18 cellular contexts compared by ENCODE assay signal in the genomic region with DNA sequence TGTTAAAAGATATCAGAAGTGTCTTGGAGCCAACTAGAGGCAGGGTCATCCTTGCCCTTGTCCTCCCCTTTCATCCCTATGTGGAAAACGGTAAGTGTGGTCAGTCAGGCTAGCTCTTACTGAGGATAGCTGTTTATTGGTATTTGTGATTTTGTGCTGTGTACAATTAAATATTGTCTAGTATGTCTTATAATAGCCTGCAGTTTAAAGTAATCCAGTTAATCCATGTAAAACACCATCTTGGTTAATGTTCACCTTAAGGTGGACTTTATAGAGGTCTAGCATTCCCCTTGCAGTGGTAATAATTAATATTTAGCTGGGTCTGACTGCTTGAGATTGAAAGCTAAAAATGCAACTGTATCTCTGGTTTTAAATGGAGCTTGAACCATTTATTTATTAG. TPM values are rescaled to one million over a fixed set of nuclear protein-coding genes. Genes with fewer than 3 reads are reported as not detected.
DNase-seq lines count a peak whose midpoint lies in the region; ATAC-seq, FAIRE-seq and TF ChIP-seq lines count a peak whose summit lies in the region.
"Had no signal": no experiment of that assay in that cellular context is flagged by ENCODE, and none has a peak within 500 bp of the region (broad histone marks: within the 10 kb centered on the region; RNA-seq: fewer than 3 reads in every experiment).

No MANE protein-coding gene starts in this region.

- intact Hi-C loops in CD14-positive monocyte (cut with micrococcal nuclease) (loop anchor here (5.0 kb wide), 2 partner anchors 33 to 38 kb away; no protein-coding TSS in a partner anchor), kidney (cut with DNase I) (no loop called here)

- H3K4me1 ChIP-seq in A549 (peaks cover 22% of the 10 kb centered on the region), kidney (ENCODE audit: control insufficient read depth in 1 of 2, insufficient read depth in 1 of 2, low read depth in 1 of 2, low read length in 2 of 2) (peaks cover 18 to 36% of the 10 kb centered on the region in 2 donors)

- H3K36me3 ChIP-seq in kidney (ENCODE audit: control insufficient read depth in 1 of 2, insufficient read depth in 2 of 2, low read length in 2 of 2): peaks cover 0 to 3% of the 10 kb centered on the region in 2 donors

- no peak overlapping the region for H3K9ac ChIP-seq in kidney (ENCODE audit: low read length in 2 of 2)

- no peak overlapping the region for H3K4me3 Mint-ChIP-seq in CD14-positive monocyte

- peaks cover 2% of the 10 kb centered on the region; the same call in 2 of the 3 replicates for H3K9me3 ChIP-seq in A549
- no peaks in the 10 kb centered on the region for H3K9me3 ChIP-seq in kidney (ENCODE audit: control insufficient read depth in 1 of 2, low read length in 2 of 2)

- DNase-seq in A549 (ENCODE audit: low read depth in 1 of 2, low spot score in 1 of 2) (no peak), CD14-positive monocyte (ENCODE audit: low spot score) (no peak), RCC 7860 (ENCODE audit: low spot score) (no peak), kidney (no peak), NCI-H345 treated with DMSO at 0.1 percent for 48 hours (lab: John Stamatoyannopoulos, UW; ENCODE audit: unreplicated experiment) (no peak), cerebellar cortex (ENCODE audit: low spot score) (no peak)
- DNase-seq in effector CD8-positive, alpha-beta T cell (lab: John Stamatoyannopoulos, UW): no peak
- DNase-seq: GOT3, NCI-H1092, NCI-H1694, NCI-H2107, NCI-H226, NCI-H526 treated with DMSO at 0.1 percent for 48 hours had no signal

- no peak for TF ChIP-seq POLR2A in A549 (IDR thresholded peaks at IDR 0.05; ENCODE audit: low read length)

- no peak for TF ChIP-seq EP300 in A549 (IDR thresholded peaks at IDR 0.05)

- H3K27ac Mint-ChIP-seq in CD14-positive monocyte: peak overlapping the region; percentile 55 to 99 (median 93)

- TF ChIP-seq RAD21 in A549 (conservative IDR thresholded peaks at IDR 0.05 in 1 of 2, IDR thresholded peaks at IDR 0.05 in 1 of 2): no peak

- POLR2A ChIA-PET in A549 (lab: Yijun Ruan, JAX): no interaction called here

- peaks cover 65% of the 10 kb centered on the region for H3K4me1 Mint-ChIP-seq in CD14-positive monocyte

- H3K4me2 ChIP-seq in A549: peak overlapping the region; percentile 6; the same call in 1 of the 3 replicates

- 36% methylated on average over 1 of the region's 1 CpG for WGBS in A549 (ENCODE audit: missing lambda C conversion rate)

- FAIRE-seq in A549 (lab: Jason Lieb, UNC): no peak
- peak; percentile 90 for FAIRE-seq in RCC 7860 (lab: Jason Lieb, UNC)
- FAIRE-seq in kidney (lab: Jason Lieb, UNC): peak; percentile 84
- FAIRE-seq: K562 had no signal

- H3K27ac ChIP-seq in A549: no peak overlapping the region
- peak overlapping the region; percentile 28 to 45 for H3K27ac ChIP-seq in kidney (ENCODE audit: low read depth in 2 of 2, low read length in 2 of 2)

- peaks cover 0 to 7% (median 2%) of the 10 kb centered on the region in 7 donors for H3K9me3 Mint-ChIP-seq in CD14-positive monocyte

- peaks cover 0 to 4% (median 0%) of the 10 kb centered on the region in 3 donors for H3K27me3 Mint-ChIP-seq in CD14-positive monocyte (ENCODE audit: low read depth in 3 of 3)

- TF ChIP-seq CTCF in A549 (IDR thresholded peaks at IDR 0.05) (no peak), CD14-positive monocyte (IDR thresholded peaks at IDR 0.05) (no peak), kidney (IDR thresholded peaks at IDR 0.05; ENCODE audit: borderline replicate concordance, extremely low read depth, insufficient read depth) (no peak)

- CTCF ChIA-PET in A549 (lab: Yijun Ruan, JAX): interaction anchor here (0.8 to 0.9 kb wide), 3 partner anchors 13 to 62 kb away, joined by 3 read pairs; no protein-coding TSS in a partner anchor

- no peak overlapping the region for H3K4me3 ChIP-seq in A549
- peak overlapping the region in 1 of 2 donors; percentile 7 for H3K4me3 ChIP-seq in kidney (ENCODE audit: low read length in 2 of 2)
- H3K4me3 ChIP-seq: K562 had no signal

- H3K36me3 Mint-ChIP-seq in CD14-positive monocyte: peaks cover 62 to 84% of the 10 kb centered on the region in 2 donors

- ATAC-seq in A549: no peak
- no peak for ATAC-seq in GM19467 (IDR thresholded peaks at IDR 0.05; ENCODE audit: unreplicated experiment)
- ATAC-seq: K562 had no signal

TF ChIP-seq in A549, 52 proteins besides CTCF, POLR2A, EP300 and RAD21:
- TF ChIP-seq RFX5 (IDR thresholded peaks at IDR 0.05): no peak
- TF ChIP-seq ATOH8 (CRISPR knock-in tag; IDR thresholded peaks at IDR 0.05; ENCODE audit: low read depth): no peak
- TF ChIP-seq TFCP2L1 (CRISPR knock-in tag; IDR thresholded peaks at IDR 0.05): no peak
- TF ChIP-seq SREBF2 (IDR thresholded peaks at IDR 0.05): no peak
- no peak for TF ChIP-seq HMGXB4 (CRISPR knock-in tag; IDR thresholded peaks at IDR 0.05; ENCODE audit: borderline replicate concordance)
- no peak for TF ChIP-seq NR3C1 (IDR thresholded peaks at IDR 0.05)
- TF ChIP-seq BCL3 (IDR thresholded peaks at IDR 0.05): no peak
- no peak for TF ChIP-seq SMC3 (IDR thresholded peaks at IDR 0.05)
- no peak for TF ChIP-seq GATA3 (IDR thresholded peaks at IDR 0.05; ENCODE audit: borderline replicate concordance)
- no peak for TF ChIP-seq MAFK (IDR thresholded peaks at IDR 0.05; ENCODE audit: partially characterized antibody)
- TF ChIP-seq HOXB5 (CRISPR knock-in tag; IDR thresholded peaks at IDR 0.05): no peak
- TF ChIP-seq NFE2L2 (conservative IDR thresholded peaks at IDR 0.05; ENCODE audit: low read length): no peak
- TF ChIP-seq POLR2AphosphoS2 (conservative IDR thresholded peaks at IDR 0.05; ENCODE audit: low read length): no peak
- no peak for TF ChIP-seq PHF8 (IDR thresholded peaks at IDR 0.05; ENCODE audit: borderline replicate concordance, low read depth)
- TF ChIP-seq CHD2 (IDR thresholded peaks at IDR 0.05; ENCODE audit: low read length, partially characterized antibody): no peak

RNA-seq across cellular contexts. Expression of gene METTL9, which starts 25.6 kb away (rescaled TPM):
- polyA plus RNA-seq in A549 (2011; rRNA removed) (110 and 124 TPM in 2 replicates), A549 (2017; fragmentation: RNase III; extraction: RNeasy Plus Mini Kit Qiagen cat#74134 plus additional on column Dnase treatment) (69.1 to 72.2 TPM (median 69.5 TPM) in 3 replicates), CD14-positive monocyte (100 to 1,000 TPM; 373 to 400 TPM), kidney (ENCODE audit: insufficient read depth, low read depth, low replicate concordance) (193 TPM)
- 40.2 and 52.6 TPM in 2 replicates for polyA plus RNA-seq in A549 (2012; cell fraction: cytosol; rRNA removed)
- polyA plus RNA-seq in A549 (2012; cell fraction: nucleus; rRNA removed): 16.7 and 21.9 TPM in 2 replicates
- polyA minus RNA-seq in A549 (2011; rRNA and poly(A)+ RNA removed): 23.9 and 28.4 TPM in 2 replicates
- 129 TPM for total RNA-seq in kidney

RNA-seq across cellular contexts. Expression of gene IGSF6, which starts 27.4 kb away (rescaled TPM):
- polyA plus RNA-seq in A549 (2011; rRNA removed) (not detected in 2 replicates), A549 (2017; fragmentation: RNase III; extraction: RNeasy Plus Mini Kit Qiagen cat#74134 plus additional on column Dnase treatment) (not detected in 3 replicates), CD14-positive monocyte (100 to 1,000 TPM; 159 to 276 TPM), kidney (ENCODE audit: insufficient read depth, low read depth, low replicate concordance) (1.1 TPM)
- polyA plus RNA-seq in A549 (2012; cell fraction: cytosol; rRNA removed): not detected in 2 replicates
- not detected in 2 replicates for polyA plus RNA-seq in A549 (2012; cell fraction: nucleus; rRNA removed)
- polyA minus RNA-seq in A549 (2011; rRNA and poly(A)+ RNA removed): not detected in 2 replicates
- 8.1 TPM for total RNA-seq in kidney
- total RNA-seq: K562, M059J had no signal
- polyA plus RNA-seq: BJ had no signal

RNA-seq across cellular contexts. Expression of gene OTOA, which starts 38.7 kb away (rescaled TPM):
- 0.05 and 0.08 TPM in 2 replicates for polyA plus RNA-seq in A549 (2011; rRNA removed)
- polyA plus RNA-seq in A549 (2012; cell fraction: cytosol; rRNA removed): 0.03 TPM in 2 replicates
- polyA plus RNA-seq in A549 (2012; cell fraction: nucleus; rRNA removed): 0.02 and 0.09 TPM in 2 replicates
- 0.04 TPM in 1 of 3 replicates, not detected in the others for polyA plus RNA-seq in A549 (2017; fragmentation: RNase III; extraction: RNeasy Plus Mini Kit Qiagen cat#74134 plus additional on column Dnase treatment)
- not detected in 2 replicates for polyA minus RNA-seq in A549 (2011; rRNA and poly(A)+ RNA removed)
- polyA plus RNA-seq in CD14-positive monocyte: under 1 TPM; 0.21 to 0.23 TPM
- total RNA-seq in kidney: 0.13 TPM
- 0.39 TPM for polyA plus RNA-seq in kidney (ENCODE audit: insufficient read depth, low read depth, low replicate concordance)
- total RNA-seq: K562, M059J, OCI-LY7 had no signal

Comparison
In these comparisons a context has a peak if more than half of its experiments do, and no peak if none do; other contexts are left out.
1. H3K27ac ChIP-seq: peak in kidney (2 of 2); none in A549 (0 of 2).
2. RNA of gene IGSF6, which starts 27.4 kb away (polyA plus RNA-seq): 159 to 276 TPM in CD14-positive monocyte; 1.1 TPM in kidney (single experiment) and not detected in A549; every median in the first group is over 10 times any median in the second.